ENCODE assay signal across 17 cellular contexts in genomic region chr3:62098646-62099365, GRCh38.
DNase-seq lines count a peak whose midpoint lies in the region; ATAC-seq and TF ChIP-seq lines count a peak whose summit lies in the region.
"Had no signal": no experiment of that assay in that cellular context is flagged by ENCODE, and none has a peak within 500 bp of the region (broad histone marks: within the 10 kb centered on the region; RNA-seq: fewer than 3 reads in every experiment).

No MANE protein-coding gene starts in this region.

- H4K5ac ChIP-seq in IMR-90 (ENCODE audit: low read depth, low read length): no peak overlapping the region

- H4K8ac ChIP-seq in IMR-90 (ENCODE audit: low read depth in 2 of 2, low read length in 2 of 2): no peak overlapping the region

- WGBS in IMR-90 (ENCODE audit: extremely low coverage in 2 of 2, insufficient read length in 1 of 2), 2 experiments: no CpG with 5 or more reads among the region's 4 CpGs

- H3K27me3 ChIP-seq in IMR-90 (ENCODE audit: control insufficient read depth, insufficient read depth, low read length): no peaks in the 10 kb centered on the region
- H3K27me3 ChIP-seq in osteoblast (ENCODE audit: insufficient read depth, low read length): no peaks in the 10 kb centered on the region
- H3K27me3 ChIP-seq in vagina: no peaks in the 10 kb centered on the region
- H3K27me3 ChIP-seq: SJSA1 had no signal

- H2AFZ ChIP-seq in IMR-90 (replicated peaks; ENCODE audit: low read length, poor library complexity) (no peak overlapping the region), osteoblast (ENCODE audit: low read length) (no peak overlapping the region)
- H2AFZ ChIP-seq: GM23338, PC-9 had no signal

- no peak overlapping the region for H3K14ac ChIP-seq in IMR-90 (replicated peaks; ENCODE audit: low read depth, low read length)

- in situ Hi-C loops in IMR-90 (cut with MboI; ENCODE audit: low sequenced_read_pairs): no loop called here

- H3K9me1 ChIP-seq in IMR-90 (ENCODE audit: insufficient read depth, low read length): no peaks in the 10 kb centered on the region; the same call in 1 of the 2 replicates

- H3K79me2 ChIP-seq in osteoblast (ENCODE audit: insufficient read depth, low read length): no peaks in the 10 kb centered on the region

- H4K91ac ChIP-seq in IMR-90 (ENCODE audit: insufficient read depth, low read depth, low read length): no peak overlapping the region

- H2BK120ac ChIP-seq in IMR-90 (ENCODE audit: low read depth, low read length): no peak overlapping the region

- H3K79me1 ChIP-seq in IMR-90 (ENCODE audit: low read depth in 1 of 2, low read length in 2 of 2): peaks cover 0 to 7% of the 10 kb centered on the region in 2 experiments; a peak in 3 of 4 replicates

- no peak overlapping the region for H3K56ac ChIP-seq in IMR-90 (ENCODE audit: extremely low read depth, insufficient read depth, low read length)

- H3K4me1 ChIP-seq in IMR-90 (ENCODE audit: control insufficient read depth, insufficient read depth, low read length) (peaks cover 1% of the 10 kb centered on the region; the same call in 1 of the 2 replicates), osteoblast (ENCODE audit: insufficient read depth, low read length) (no peaks in the 10 kb centered on the region), vagina (peaks cover 50% of the 10 kb centered on the region)
- H3K4me1 ChIP-seq: SJSA1 had no signal

- TF ChIP-seq RAD21 in IMR-90 (IDR thresholded peaks at IDR 0.05; ENCODE audit: low read length): no peak

- H2BK20ac ChIP-seq in IMR-90 (ENCODE audit: low read depth, low read length): no peak overlapping the region

- DNase-seq in DMS 273 (lab: John Stamatoyannopoulos, UW; ENCODE audit: unreplicated experiment) (peak; percentile 8), DMS 273 treated with DMSO at 0.1 percent for 48 hours (lab: John Stamatoyannopoulos, UW) (no peak), IMR-90 (peak; percentile 10), osteoblast (ENCODE audit: insufficient read length, low spot score, missing footprints) (peak; percentile 74), vagina (ENCODE audit: extremely low spot score in 2 of 2) (no peak), HEK293T (ENCODE audit: extremely low spot score) (no peak), medulla oblongata (ENCODE audit: extremely low spot score) (no peak)
- DNase-seq: C1 segment of cervical spinal cord, KBM-7, NCI-H1417 treated with DMSO at 0.1 percent for 48 hours, NCI-H1930, NCI-H82, PC-9 had no signal

- no peak overlapping the region for H2AK5ac ChIP-seq in IMR-90 (ENCODE audit: low read depth, low read length)

- no peak for TF ChIP-seq CTCF in IMR-90 (conservative IDR thresholded peaks at IDR 0.05; ENCODE audit: low read depth, low read length)
- no peak for TF ChIP-seq CTCF in osteoblast (IDR thresholded peaks at IDR 0.05; ENCODE audit: extremely low read depth, low read depth, low read length)
- TF ChIP-seq CTCF in vagina (IDR thresholded peaks at IDR 0.05): no peak

- no peak overlapping the region for H3K23ac ChIP-seq in IMR-90 (ENCODE audit: low read depth, low read length)

- no peak overlapping the region for H3K18ac ChIP-seq in IMR-90 (ENCODE audit: low read depth, low read length)

- no peak overlapping the region for H2AK9ac ChIP-seq in IMR-90 (replicated peaks; ENCODE audit: low read depth, low read length, poor library complexity)

- POLR2A ChIA-PET in IMR-90 (lab: Charles Lee; ENCODE audit: unreplicated experiment): no interaction called here
- POLR2A ChIA-PET in HEK293T (lab: Yijun Ruan, JAX): no interaction called here

- BruUV-seq in IMR-90 (replicated peaks; lab: Mats Ljungman, UMichigan): no TSS peak

- H3K4me2 ChIP-seq in IMR-90 (ENCODE audit: low read depth, low read length): no peak overlapping the region
- H3K4me2 ChIP-seq in osteoblast (ENCODE audit: insufficient read depth, low read length): no peak overlapping the region
- H3K4me2 ChIP-seq: GM23338, PC-9 had no signal

- no peak overlapping the region for H2BK5ac ChIP-seq in IMR-90 (ENCODE audit: low read depth, low read length, poor library complexity, severe bottlenecking)

- no peaks in the 10 kb centered on the region for H3K9me3 ChIP-seq in IMR-90 (ENCODE audit: control insufficient read depth, insufficient read depth, low read length)
- no peaks in the 10 kb centered on the region for H3K9me3 ChIP-seq in osteoblast (ENCODE audit: low read depth, low read length)
- H3K9me3 ChIP-seq in vagina: no peaks in the 10 kb centered on the region
- H3K9me3 ChIP-seq: SJSA1 had no signal

- no peak overlapping the region for H2BK15ac ChIP-seq in IMR-90 (ENCODE audit: low read depth, low read length)

- no peak overlapping the region for H3K4ac ChIP-seq in IMR-90 (ENCODE audit: low read depth, low read length)

- H3K27ac ChIP-seq in IMR-90 (ENCODE audit: insufficient read depth, low read length): no peak overlapping the region
- H3K27ac ChIP-seq in osteoblast (ENCODE audit: low read depth, low read length): no peak overlapping the region
- peak overlapping the region; percentile 43 for H3K27ac ChIP-seq in vagina
- H3K27ac ChIP-seq: 22Rv1, PC-9, SJSA1 had no signal

- dilution Hi-C loops in IMR-90 (cut with HindIII; ENCODE audit: low sequenced_read_pairs, unreplicated experiment): no loop called here

- TF ChIP-seq POLR2A in IMR-90 (IDR thresholded peaks at IDR 0.05; ENCODE audit: low read depth, low read length): no peak
- no peak for TF ChIP-seq POLR2A in vagina (IDR thresholded peaks at IDR 0.05)

- CTCF ChIA-PET in IMR-90 (lab: Yijun Ruan, JAX): no interaction called here
- CTCF ChIA-PET in HEK293T (lab: Yijun Ruan, JAX): no interaction called here

- ATAC-seq in IMR-90 (ENCODE audit: low read depth) (peak; percentile 42), GM19397 (IDR thresholded peaks at IDR 0.05; ENCODE audit: unreplicated experiment) (no peak)
- ATAC-seq: GM23338 had no signal

- H4K20me1 ChIP-seq in IMR-90 (ENCODE audit: insufficient read depth, low read length): no peaks in the 10 kb centered on the region
- H4K20me1 ChIP-seq in osteoblast (ENCODE audit: insufficient read depth, low read length): no peaks in the 10 kb centered on the region

- H3K36me3 ChIP-seq in IMR-90 (ENCODE audit: control insufficient read depth, insufficient read depth, low read length) (no peaks in the 10 kb centered on the region), osteoblast (ENCODE audit: insufficient read depth, low read length) (no peaks in the 10 kb centered on the region), vagina (no peaks in the 10 kb centered on the region)
- H3K36me3 ChIP-seq: SJSA1 had no signal

- intact Hi-C loops in IMR-90 (cut with micrococcal nuclease) (no loop called here), vagina (cut with DNase I) (no loop called here)

- no peak overlapping the region for H3K9ac ChIP-seq in IMR-90 (ENCODE audit: low read depth, low read length)

- H3K4me3 ChIP-seq in IMR-90 (ENCODE audit: insufficient read depth, low read depth, low read length): no peak overlapping the region
- no peak overlapping the region for H3K4me3 ChIP-seq in osteoblast (ENCODE audit: insufficient read depth, low read length)
- H3K4me3 ChIP-seq in vagina: no peak overlapping the region
- H3K4me3 ChIP-seq: GM23338, PC-9, SJSA1 had no signal

TF ChIP-seq in IMR-90, 13 proteins besides CTCF, POLR2A, EP300 and RAD21 (continues in another document):
- no peak for TF ChIP-seq RFX5 (IDR thresholded peaks at IDR 0.05; ENCODE audit: low read depth, low read length)
- no peak for TF ChIP-seq NFE2L2 (IDR thresholded peaks at IDR 0.05; ENCODE audit: low read depth, low read length)
- no peak for TF ChIP-seq CHD1 (IDR thresholded peaks at IDR 0.05; ENCODE audit: low read depth, low read length)
- no peak for TF ChIP-seq RCOR1 (IDR thresholded peaks at IDR 0.05; ENCODE audit: insufficient replicate concordance, low read length)
- no peak for TF ChIP-seq BHLHE40 (IDR thresholded peaks at IDR 0.05; ENCODE audit: low read depth, low read length)
- no peak for TF ChIP-seq FOS (IDR thresholded peaks at IDR 0.05; ENCODE audit: low read depth, low read length)
- TF ChIP-seq CEBPB (IDR thresholded peaks at IDR 0.05; ENCODE audit: low read depth, low read length): no peak
- TF ChIP-seq, protein P1, sequence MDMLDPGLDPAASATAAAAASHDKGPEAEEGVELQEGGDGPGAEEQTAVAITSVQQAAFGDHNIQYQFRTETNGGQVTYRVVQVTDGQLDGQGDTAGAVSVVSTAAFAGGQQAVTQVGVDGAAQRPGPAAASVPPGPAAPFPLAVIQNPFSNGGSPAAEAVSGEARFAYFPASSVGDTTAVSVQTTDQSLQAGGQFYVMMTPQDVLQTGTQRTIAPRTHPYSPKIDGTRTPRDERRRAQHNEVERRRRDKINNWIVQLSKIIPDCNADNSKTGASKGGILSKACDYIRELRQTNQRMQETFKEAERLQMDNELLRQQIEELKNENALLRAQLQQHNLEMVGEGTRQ (IDR thresholded peaks at IDR 0.05; ENCODE audit: low read depth, low read length): no peak

TF ChIP-seq in HEK293T, 16 proteins besides CTCF, POLR2A, EP300 and RAD21:
- TF ChIP-seq BHLHE40 (IDR thresholded peaks at IDR 0.05; ENCODE audit: borderline replicate concordance) (no peak), L3MBTL2 (conservative IDR thresholded peaks at IDR 0.05) (no peak), HDGF (IDR thresholded peaks at IDR 0.05; ENCODE audit: borderline replicate concordance) (no peak), ELF4 (IDR thresholded peaks at IDR 0.05) (no peak), ARNT (IDR thresholded peaks at IDR 0.05) (no peak), NFRKB (IDR thresholded peaks at IDR 0.05) (no peak)
TF ChIP-seq in HEK293T: peak in this region for 0.

Comparison
In these comparisons a context has a peak if more than half of its experiments do, and no peak if none do; other contexts are left out.
1. DNase-seq: peak in DMS 273 (single experiment), IMR-90 (single experiment) and osteoblast (single experiment); none in DMS 273 treated with DMSO at 0.1 percent for 48 hours (single experiment), vagina (0 of 2), HEK293T (single experiment) and medulla oblongata (single experiment).